8 cellular contexts compared by ENCODE assay signal in the genomic region with DNA sequence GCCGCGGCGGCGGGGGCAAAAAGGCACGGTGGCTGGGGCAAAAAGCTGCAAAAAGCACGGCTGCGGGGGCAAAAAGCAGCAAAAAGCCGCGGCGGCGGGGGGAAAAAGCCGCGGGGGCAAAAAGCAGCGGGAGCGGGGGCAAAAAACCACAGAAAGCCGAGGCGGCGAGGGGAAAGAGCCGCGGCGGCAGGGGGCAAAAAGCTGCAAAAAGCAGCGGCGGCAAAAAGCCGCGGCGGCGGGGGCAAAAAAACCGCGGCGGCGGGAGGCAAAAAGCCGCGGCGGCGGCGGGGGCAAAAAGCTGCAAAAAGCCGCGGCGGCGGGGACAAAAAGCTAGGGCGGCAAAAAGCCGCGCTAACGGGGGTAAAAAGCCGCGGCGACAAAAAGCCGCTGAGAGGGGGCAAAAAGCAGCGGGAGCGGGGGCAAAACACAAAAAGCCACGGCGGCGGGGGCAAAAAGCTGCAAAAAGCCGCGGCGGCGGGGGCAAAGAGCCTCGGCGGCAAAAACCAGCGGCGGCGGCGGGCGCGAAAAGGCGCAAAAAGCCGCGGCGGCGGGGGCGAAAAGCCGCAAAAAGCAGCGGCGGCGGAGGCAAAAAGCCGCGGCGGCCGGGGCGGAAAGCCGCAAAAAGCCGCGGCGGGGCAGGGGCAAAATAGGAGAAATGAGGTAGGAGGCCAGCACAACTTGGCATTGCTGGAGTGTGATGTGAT.
DNase-seq lines count a peak whose midpoint lies in the region; ATAC-seq and TF ChIP-seq lines count a peak whose summit lies in the region.

No MANE protein-coding gene starts in this region.

- DNase-seq in NCI-H82 (lab: John Stamatoyannopoulos, UW) = peak; percentile 51
- no peak for DNase-seq in NCI-H82 treated with DMSO at 0.1 percent for 48 hours (lab: John Stamatoyannopoulos, UW; ENCODE audit: unreplicated experiment)
- peak in 1 of 3 donors; percentile 23 for DNase-seq in right cardiac atrium
- no peak for DNase-seq in smooth muscle cell (lab: John Stamatoyannopoulos, UW; ENCODE audit: unreplicated experiment)
- no peak for DNase-seq in dedifferentiated amniotic fluid mesenchymal stem cell (ENCODE audit: extremely low spot score)
- no peak for DNase-seq in HuH-7 (ENCODE audit: low spot score)

- H3K9ac ChIP-seq in OCI-LY1 (ENCODE audit: low read length) = peak overlapping the region; percentile 36; the same call in 1 of the 2 replicates
- no peak overlapping the region for H3K9ac ChIP-seq in smooth muscle cell (ENCODE audit: low read depth)

- H3K4me2 ChIP-seq in OCI-LY1 (ENCODE audit: low read length) (peak overlapping the region; percentile 66), smooth muscle cell (peak overlapping the region; percentile 93)

- no peaks in the 10 kb centered on the region for H3K9me2 ChIP-seq in OCI-LY1 (ENCODE audit: low read depth, low read length)

- 1% methylated on average over 84 of the region's 84 CpGs for WGBS in right cardiac atrium
- 2% methylated on average over 72 of the region's 84 CpGs for WGBS in smooth muscle cell (ENCODE audit: low lambda C conversion rate)

- no peaks in the 10 kb centered on the region for H3K27me3 ChIP-seq in OCI-LY1 (ENCODE audit: insufficient read depth, low read length)
- H3K27me3 ChIP-seq in right cardiac atrium (ENCODE audit: control insufficient read depth, insufficient read depth) = no peaks in the 10 kb centered on the region
- peaks cover 40% of the 10 kb centered on the region for H3K27me3 ChIP-seq in smooth muscle cell (ENCODE audit: low read depth)

- H3K36me3 ChIP-seq in OCI-LY1 (ENCODE audit: insufficient read depth, low read length) (no peaks in the 10 kb centered on the region), smooth muscle cell (ENCODE audit: low read depth) (no peaks in the 10 kb centered on the region)

- no peak overlapping the region for H3K27ac ChIP-seq in OCI-LY1 (ENCODE audit: low read depth, low read length, poor library complexity, severe bottlenecking)
- no peak overlapping the region for H3K27ac ChIP-seq in right cardiac atrium (ENCODE audit: low read length)
- no peak overlapping the region for H3K27ac ChIP-seq in smooth muscle cell (ENCODE audit: low read depth)

- H3F3A ChIP-seq in OCI-LY1 (ENCODE audit: insufficient read depth, low read length) (no peaks in the 10 kb centered on the region), smooth muscle cell (ENCODE audit: low read depth) (no peaks in the 10 kb centered on the region)

- H2AFZ ChIP-seq in OCI-LY1 (ENCODE audit: low read length) (no peak overlapping the region; the same call in 1 of the 2 replicates), smooth muscle cell (ENCODE audit: low read depth) (peak overlapping the region; percentile 79)

- intact Hi-C loops in right cardiac atrium (cut with DNase I) = no loop called here

- no peak for TF ChIP-seq CTCF in OCI-LY1 (IDR thresholded peaks at IDR 0.05; ENCODE audit: low read length)
- TF ChIP-seq CTCF in smooth muscle cell (IDR thresholded peaks at IDR 0.05; ENCODE audit: borderline replicate concordance, insufficient read depth, poor library complexity, severe bottlenecking) = no peak

- peak overlapping the region; percentile 62 for H3K4me3 ChIP-seq in OCI-LY1 (ENCODE audit: low read depth, low read length, poor library complexity, severe bottlenecking)
- H3K4me3 ChIP-seq in right cardiac atrium (ENCODE audit: low read length) = peak overlapping the region; percentile 45
- H3K4me3 ChIP-seq in smooth muscle cell = peak overlapping the region; percentile 61

- H3K4me1 ChIP-seq in OCI-LY1 (ENCODE audit: insufficient read depth, low read length, severe bottlenecking) = no peaks in the 10 kb centered on the region
- H3K4me1 ChIP-seq in right cardiac atrium (ENCODE audit: control insufficient read depth, insufficient read depth, low read length) = peaks cover 1% of the 10 kb centered on the region
- H3K4me1 ChIP-seq in smooth muscle cell (ENCODE audit: low read depth) = no peaks in the 10 kb centered on the region

- H4K20me1 ChIP-seq in OCI-LY1 (ENCODE audit: insufficient read depth, low read length) (no peaks in the 10 kb centered on the region), smooth muscle cell (ENCODE audit: low read depth) (no peaks in the 10 kb centered on the region)

- H3K9me3 ChIP-seq in OCI-LY1 (ENCODE audit: low read length) (no peaks in the 10 kb centered on the region), right cardiac atrium (ENCODE audit: control insufficient read depth, low read length) (no peaks in the 10 kb centered on the region), smooth muscle cell (replicated peaks; ENCODE audit: low read depth) (no peaks in the 10 kb centered on the region)

- H3K79me2 ChIP-seq in OCI-LY1 (ENCODE audit: insufficient read depth, low read length) (no peaks in the 10 kb centered on the region), smooth muscle cell (ENCODE audit: low read depth) (no peaks in the 10 kb centered on the region)

- ATAC-seq in right cardiac atrium (no peak), HG02763 (IDR thresholded peaks at IDR 0.05; ENCODE audit: unreplicated experiment) (no peak)
